16 cellular contexts compared by ENCODE assay signal in the genomic region with DNA sequence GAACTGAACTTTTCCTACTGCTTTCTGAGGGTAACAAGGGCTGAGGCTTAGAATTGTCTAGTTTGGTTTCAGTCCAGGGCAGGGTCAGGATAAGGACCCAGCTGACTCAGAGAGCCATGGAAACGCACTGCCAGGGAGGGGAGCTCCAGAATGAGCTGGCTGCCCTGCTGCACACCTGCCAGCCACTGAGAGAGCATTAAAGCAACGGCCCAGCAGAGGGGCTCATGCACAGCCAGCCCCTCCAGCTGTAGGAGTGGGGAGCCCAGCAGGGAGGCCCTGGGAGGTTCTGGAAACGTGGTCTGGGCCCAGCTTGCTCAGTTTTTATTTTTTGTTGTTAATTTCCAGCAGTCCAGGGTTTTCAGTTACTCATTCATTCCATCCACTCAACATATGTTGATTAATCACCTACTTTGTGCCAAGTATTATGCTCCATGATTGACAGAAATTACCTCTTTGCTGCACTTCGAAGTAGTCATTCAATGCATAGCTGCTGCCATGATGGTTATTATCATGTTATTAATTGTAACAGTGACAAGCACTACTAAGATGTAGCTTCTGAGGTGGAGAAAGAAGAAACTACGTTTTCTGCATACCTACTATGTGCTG. TPM values are rescaled to one million over a fixed set of nuclear protein-coding genes. Genes with fewer than 3 reads are reported as not detected.
DNase-seq lines count a peak whose midpoint lies in the region; ATAC-seq and TF ChIP-seq lines count a peak whose summit lies in the region.
"Had no signal": no experiment of that assay in that cellular context is flagged by ENCODE, and none has a peak within 500 bp of the region (broad histone marks: within the 10 kb centered on the region; RNA-seq: fewer than 3 reads in every experiment).

No MANE protein-coding gene starts in this region.

- no peak overlapping the region for H2AFZ ChIP-seq in GM23338

- peak overlapping the region; percentile 22; the same call in 1 of the 2 replicates for H3K4me2 ChIP-seq in GM23338

- no peak overlapping the region; the same call in 1 of the 2 replicates for H3K27ac Mint-ChIP-seq in GM23338
- H3K27ac Mint-ChIP-seq: activated CD4-positive, alpha-beta T cell treated with anti-CD3 and anti-CD28 coated beads, Interleukin-2, amount 10 ng/mL, durations not matched to agents 7 days and 5 days; activated T-helper 2 cell treated with anti-CD3 and anti-CD28 coated beads, Interferon-gamma antibody, Interleukin-2, Interleukin-4, amounts not matched to agents 10 μg/mL and 5 μg/mL and 100 μg/mL, durations not matched to agents 14 hours and 24 hours and 36 hours; CD14-positive monocyte; naive thymus-derived CD8-positive, alpha-beta T cell had no signal

- H3K9me2 ChIP-seq in GM23338 (ENCODE audit: insufficient read depth) = 0 out of 2 replicates have a peak, but pooled peaks cover 3% of the 10 kb centered on the region

- H3K27ac ChIP-seq in GM23338 (ENCODE audit: low read depth) = 0 out of 2 replicates have a peak overlapping the region, but pooled peaks have one; percentile 3
- H3K27ac ChIP-seq: sigmoid colon had no signal

- TF ChIP-seq CTCF in GM23338 (conservative IDR thresholded peaks at IDR 0.05; ENCODE audit: low read depth in 2 of 2) (no peak), fibroblast of the aortic adventitia (IDR thresholded peaks at IDR 0.05; ENCODE audit: insufficient read depth, low read length) (no peak)

- no peaks in the 10 kb centered on the region for H3K9me3 Mint-ChIP-seq in GM23338
- H3K9me3 Mint-ChIP-seq: activated CD4-positive, alpha-beta T cell treated with anti-CD3 and anti-CD28 coated beads, Interleukin-2, amount 10 ng/mL, durations not matched to agents 7 days and 5 days; activated T-helper 2 cell treated with anti-CD3 and anti-CD28 coated beads, Interferon-gamma antibody, Interleukin-2, Interleukin-4, amounts not matched to agents 10 μg/mL and 5 μg/mL and 100 μg/mL, durations not matched to agents 14 hours and 24 hours and 36 hours; naive thymus-derived CD8-positive, alpha-beta T cell had no signal

- H3F3A ChIP-seq in GM23338 (replicated peaks; ENCODE audit: low read depth) = no peaks in the 10 kb centered on the region

- no peak overlapping the region for H3K4me3 Mint-ChIP-seq in GM23338
- H3K4me3 Mint-ChIP-seq: activated CD4-positive, alpha-beta T cell treated with anti-CD3 and anti-CD28 coated beads, Interleukin-2, amount 10 ng/mL, durations not matched to agents 7 days and 5 days; CD14-positive monocyte; naive thymus-derived CD8-positive, alpha-beta T cell had no signal

- H3K4me3 ChIP-seq in GM23338 = no peak overlapping the region
- H3K4me3 ChIP-seq in fibroblast of the aortic adventitia (ENCODE audit: low read depth, low read length) = no peak overlapping the region
- H3K4me3 ChIP-seq: sigmoid colon had no signal

- H3K36me3 ChIP-seq in GM23338 (ENCODE audit: insufficient read depth) = peaks cover 5% of the 10 kb centered on the region; the same call in 1 of the 2 replicates
- H3K36me3 ChIP-seq: sigmoid colon had no signal

- H3K27me3 Mint-ChIP-seq in GM23338 (ENCODE audit: insufficient read depth, low read depth, poor library complexity) = no peaks in the 10 kb centered on the region

- H3K4me1 Mint-ChIP-seq in GM23338 = no peaks in the 10 kb centered on the region; the same call in 2 of the 3 replicates
- H3K4me1 Mint-ChIP-seq: activated CD4-positive, alpha-beta T cell treated with anti-CD3 and anti-CD28 coated beads, Interleukin-2, amount 10 ng/mL, durations not matched to agents 7 days and 5 days; CD14-positive monocyte; naive thymus-derived CD8-positive, alpha-beta T cell had no signal

- peaks cover 25% of the 10 kb centered on the region for H3K4me1 ChIP-seq in GM23338 (ENCODE audit: insufficient read depth)

- DNase-seq in AG20443 (ENCODE audit: low spot score) (peak; percentile 30), GM23338 (ENCODE audit: low spot score) (no peak), RPMI7951 (ENCODE audit: low read depth) (peak; percentile 30), fibroblast of the aortic adventitia (ENCODE audit: low read depth) (peak; percentile 60), NCI-H1048 (lab: John Stamatoyannopoulos, UW) (no peak), NCI-H2171 (lab: John Stamatoyannopoulos, UW) (no peak)
- DNase-seq: activated CD4-positive, alpha-beta T cell treated with anti-CD3 and anti-CD28 coated beads, Interleukin-2, amount 10 ng/mL, durations not matched to agents 7 days and 5 days; Kasumi-1; naive thymus-derived CD8-positive, alpha-beta T cell; NCI-H748 treated with DMSO at 0.1 percent for 48 hours; T-helper 1 cell had no signal

- H4K20me1 ChIP-seq in GM23338 (replicated peaks; ENCODE audit: insufficient read depth) = no peaks in the 10 kb centered on the region

- H3K79me2 ChIP-seq in GM23338 (replicated peaks; ENCODE audit: insufficient read depth) = 0 out of 2 replicates have a peak, but pooled peaks cover 3% of the 10 kb centered on the region

- H3K36me3 Mint-ChIP-seq in GM23338 (ENCODE audit: low read depth) = no peaks in the 10 kb centered on the region; the same call in 2 of the 3 replicates
- H3K36me3 Mint-ChIP-seq: CD14-positive monocyte had no signal

- ATAC-seq in GM23338 (peak; percentile 76), HG03039 (IDR thresholded peaks at IDR 0.05; ENCODE audit: unreplicated experiment) (no peak), HG03097 (IDR thresholded peaks at IDR 0.05; ENCODE audit: low FRiP score, unreplicated experiment) (no peak)
- ATAC-seq: naive thymus-derived CD8-positive, alpha-beta T cell had no signal

- no peaks in the 10 kb centered on the region for H3K27me3 ChIP-seq in GM23338 (ENCODE audit: insufficient read depth)

TF ChIP-seq in GM23338, 12 proteins besides CTCF, POLR2A, EP300 and RAD21:
- no peak for TF ChIP-seq ZNF114 (CRISPR knock-in tag; IDR thresholded peaks at IDR 0.05)
- TF ChIP-seq CREB1 (CRISPR knock-in tag; IDR thresholded peaks at IDR 0.05; ENCODE audit: low read depth) = no peak

RNA-seq across cellular contexts. Expression of a gene that starts 11.6 kb away (rescaled TPM):
- total RNA-seq in GM23338 (2014; rRNA removed; shearing (Covaris generic)) = 17.3 and 17.5 TPM in 2 replicates
- 6.6 and 7.1 TPM in 2 replicates for polyA plus RNA-seq in GM23338 (2016; fragmentation: Nextera tagmentation; extraction: Ambion mirVana)
- not detected in 2 replicates for total RNA-seq in RPMI7951 (2014; rRNA removed; shearing (Covaris generic))
- not detected in 2 replicates for total RNA-seq in fibroblast of the aortic adventitia (ENCODE audit: low replicate concordance)
- polyA plus RNA-seq: CD14-positive monocyte had no signal

Comparison
In these comparisons a context has a peak if more than half of its experiments do, and no peak if none do; other contexts are left out.
1. DNase-seq: peak in AG20443 (single experiment), RPMI7951 (single experiment) and fibroblast of the aortic adventitia (single experiment); none in GM23338 (single experiment), NCI-H1048 (single experiment) and NCI-H2171 (single experiment).
2. RNA of a gene that starts 11.6 kb away (total RNA-seq): 17.3 to 17.5 TPM in GM23338; not detected in RPMI7951 and not detected in fibroblast of the aortic adventitia; every median in the first group is over 10 times any median in the second.